In the genomic region with DNA sequence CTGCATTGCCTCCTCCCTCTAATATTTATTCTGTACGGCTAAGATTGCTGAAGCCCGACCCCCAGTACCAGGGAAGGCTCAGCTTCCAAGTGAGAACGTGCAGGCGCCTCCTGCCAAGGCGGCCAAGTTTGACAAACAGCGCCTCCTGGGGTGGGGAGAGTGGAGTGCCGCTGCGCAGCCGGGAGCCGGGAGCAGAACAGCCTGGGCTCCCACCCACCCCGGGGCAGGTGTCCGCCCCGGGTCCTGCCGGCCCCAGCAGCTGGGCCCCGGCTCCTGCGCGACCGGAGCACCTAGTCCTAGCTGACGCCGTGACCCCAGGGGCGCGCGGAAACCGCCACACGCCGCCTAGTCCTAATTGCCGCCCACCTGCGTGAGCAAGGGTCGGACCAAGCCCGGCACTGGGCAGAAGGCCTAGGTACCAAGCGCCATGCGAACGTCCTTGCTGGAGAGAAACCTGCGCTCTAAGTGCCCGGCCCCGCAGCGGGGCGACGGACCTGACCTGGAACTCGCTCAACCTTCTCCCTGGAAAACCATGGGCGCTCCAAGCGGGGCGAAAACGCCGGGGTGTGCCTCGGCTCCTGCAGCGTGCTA, we compare ENCODE assay signal across 8 cellular contexts. TPM values are rescaled to one million over a fixed set of nuclear protein-coding genes. Genes with fewer than 3 reads are reported as not detected.
DNase-seq lines count a peak whose midpoint lies in the region; ATAC-seq and TF ChIP-seq lines count a peak whose summit lies in the region.

No MANE protein-coding gene starts in this region.

- ATAC-seq in GM21528 (IDR thresholded peaks at IDR 0.05; ENCODE audit: low FRiP score, unreplicated experiment): no peak

- no peak overlapping the region for H2AK5ac ChIP-seq in trophoblast cell (ENCODE audit: low read length)

- H2AFZ ChIP-seq in trophoblast cell (ENCODE audit: insufficient read depth, low read length, poor library complexity): no peak overlapping the region

- H4K91ac ChIP-seq in trophoblast cell (ENCODE audit: low read depth, low read length): no peak overlapping the region

- peaks cover 85% of the 10 kb centered on the region for H3K27me3 Mint-ChIP-seq in nephron (ENCODE audit: low read depth)

- H3K36me3 ChIP-seq in trophoblast cell (ENCODE audit: control insufficient read depth in 1 of 2, insufficient read depth in 2 of 2, low read length in 2 of 2): no peaks in the 10 kb centered on the region

- TF ChIP-seq CTCF in AG10803 (conservative IDR thresholded peaks at IDR 0.05; ENCODE audit: low read length) (peak; percentile 72), nephron (IDR thresholded peaks at IDR 0.05; ENCODE audit: unreplicated experiment in 3 of 3) (peak; percentile 74 to 90 (median 81))

- H3K4me1 Mint-ChIP-seq in nephron: peaks cover 34% of the 10 kb centered on the region

- H3K9ac ChIP-seq in trophoblast cell (ENCODE audit: low read length): no peak overlapping the region

- no peak overlapping the region for H2BK5ac ChIP-seq in trophoblast cell (ENCODE audit: low read depth, low read length, poor library complexity)

- no peak overlapping the region for H3K27ac ChIP-seq in trophoblast cell (ENCODE audit: low read depth, low read length)

- no peak overlapping the region for H3K18ac ChIP-seq in trophoblast cell (ENCODE audit: low read length)

- H2BK120ac ChIP-seq in trophoblast cell (ENCODE audit: insufficient read depth, low read length, poor library complexity): no peak overlapping the region

- in situ Hi-C loops in KBM-7 (cut with MboI; ENCODE audit: low pct_unique_long_range_greater_than_20kb, low sequenced_read_pairs): no loop called here

- no CpG with 5 or more reads among the region's 47 CpGs for WGBS in trophoblast cell (ENCODE audit: extremely low coverage, insufficient coverage, insufficient read length)

- no peak overlapping the region for H3K4ac ChIP-seq in trophoblast cell (ENCODE audit: low read depth, low read length)

- DNase-seq in AG10803 (ENCODE audit: low read depth) (peak; percentile 50), KBM-7 (peak; percentile 61), dermis blood vessel endothelial cell (peak; percentile 87), trophoblast cell (no peak), RPMI8226 (no peak), globus pallidus (ENCODE audit: low spot score) (no peak)

- no peak overlapping the region for H3K4me2 ChIP-seq in trophoblast cell (ENCODE audit: low read length)

- no peaks in the 10 kb centered on the region for H3K9me3 Mint-ChIP-seq in nephron

- H4K12ac ChIP-seq in trophoblast cell (ENCODE audit: low read depth, low read length): no peak overlapping the region

- H3K4me3 ChIP-seq in AG10803 (ENCODE audit: low read length): no peak overlapping the region
- H3K4me3 ChIP-seq in trophoblast cell (ENCODE audit: low read depth, low read length): no peak overlapping the region

- H3K14ac ChIP-seq in trophoblast cell (ENCODE audit: low read length): no peak overlapping the region

- H3K79me2 ChIP-seq in trophoblast cell (ENCODE audit: control insufficient read depth, insufficient read depth, low read length, poor library complexity): no peaks in the 10 kb centered on the region

- H3K4me3 Mint-ChIP-seq in nephron: peak overlapping the region; percentile 66 to 92 (median 86)

- H2BK12ac ChIP-seq in trophoblast cell (ENCODE audit: low read length): no peak overlapping the region

- no peak overlapping the region for H4K8ac ChIP-seq in trophoblast cell (ENCODE audit: low read depth, low read length)

- no peaks in the 10 kb centered on the region for H3K36me3 Mint-ChIP-seq in nephron (ENCODE audit: low read depth)

- peaks cover 12% of the 10 kb centered on the region for H3K9me3 ChIP-seq in trophoblast cell (ENCODE audit: insufficient read depth, low read depth, low read length)

- peaks cover 88% of the 10 kb centered on the region for H3K27me3 ChIP-seq in trophoblast cell (ENCODE audit: insufficient read depth, low read length)

- no peak overlapping the region for H3K23ac ChIP-seq in trophoblast cell (ENCODE audit: low read length)

- no peak overlapping the region for H3K27ac Mint-ChIP-seq in nephron

- peaks cover 12 to 14% of the 10 kb centered on the region in 2 experiments for H3K4me1 ChIP-seq in trophoblast cell (ENCODE audit: control insufficient read depth in 1 of 2, insufficient read depth in 2 of 2, low read length in 2 of 2)

- no peaks in the 10 kb centered on the region for H3K79me1 ChIP-seq in trophoblast cell (ENCODE audit: low read length)

RNA-seq across cellular contexts. Expression of gene EBF3, which starts 5.0 kb away (rescaled TPM):
- 6.5 and 22.5 TPM in 2 replicates for total RNA-seq in dermis blood vessel endothelial cell
- 0.85 and 0.88 TPM in 2 replicates for polyA plus RNA-seq in trophoblast cell (2013)

Comparison
In these comparisons a context has a peak if more than half of its experiments do, and no peak if none do; other contexts are left out.
1. DNase-seq: peak in AG10803 (single experiment), KBM-7 (single experiment) and dermis blood vessel endothelial cell (single experiment); none in trophoblast cell (0 of 2), RPMI8226 (single experiment) and globus pallidus (single experiment).